In genomic region chr20:63411151-63411897, GRCh38 we compare ENCODE assay signal across 1 cellular context.
A peak's percentile ranks its signal among the peaks of the same experiment; 100 is the strongest.
TF ChIP-seq lines count a peak whose summit lies in the region.

No MANE protein-coding gene starts in this region.

TF ChIP-seq in HepG2, 621 proteins besides CTCF, POLR2A, EP300 and RAD21:
- TF ChIP-seq JUN (CRISPR knock-in tag; IDR thresholded peaks at IDR 0.05) (no peak), HOXA3 (CRISPR knock-in tag; IDR thresholded peaks at IDR 0.05) (no peak), ZNF407 (CRISPR knock-in tag; IDR thresholded peaks at IDR 0.05; ENCODE audit: not compliant biosample characterization) (peak; percentile 16), MXI1 (IDR thresholded peaks at IDR 0.05; ENCODE audit: borderline replicate concordance, low read depth, low read length) (no peak), TBL1XR1 (IDR thresholded peaks at IDR 0.05; ENCODE audit: borderline replicate concordance, low read length, partially characterized antibody) (no peak), ZNF788 (CRISPR knock-in tag; IDR thresholded peaks at IDR 0.05; ENCODE audit: borderline replicate concordance) (no peak), SRSF9 (IDR thresholded peaks at IDR 0.05; ENCODE audit: borderline replicate concordance, insufficient read depth, low read depth, low read length, poor library complexity, severe bottlenecking) (no peak), RELA (CRISPR knock-in tag; IDR thresholded peaks at IDR 0.05) (no peak), MTA1 (CRISPR knock-in tag; IDR thresholded peaks at IDR 0.05; ENCODE audit: borderline replicate concordance) (0 out of 2 replicates have a peak, but pooled peaks have one; percentile 37), THAP11 (CRISPR knock-in tag; IDR thresholded peaks at IDR 0.05) (no peak), HMGXB4 (CRISPR knock-in tag; IDR thresholded peaks at IDR 0.05; ENCODE audit: borderline replicate concordance in 1 of 2, low read depth in 1 of 2) (no peak), ZNF772 (CRISPR knock-in tag; IDR thresholded peaks at IDR 0.05) (no peak), BHLHE40 (IDR thresholded peaks at IDR 0.05; ENCODE audit: low read length) (no peak), ZNF510 (CRISPR knock-in tag; IDR thresholded peaks at IDR 0.05; ENCODE audit: low read depth) (no peak), MXD1 (CRISPR knock-in tag; IDR thresholded peaks at IDR 0.05) (0 out of 2 replicates have a peak, but pooled peaks have one; percentile 8), ZFP36L1 (CRISPR knock-in tag; IDR thresholded peaks at IDR 0.05) (no peak)
TF ChIP-seq in HepG2: peak in this region for 3.
